ENCODE assay signal across 18 cellular contexts in genomic region chrX:29787666-29788065, GRCh38.
DNase-seq lines count a peak whose midpoint lies in the region; ATAC-seq, FAIRE-seq and TF ChIP-seq lines count a peak whose summit lies in the region.
"Had no signal": no experiment of that assay in that cellular context is flagged by ENCODE, and none has a peak within 500 bp of the region (broad histone marks: within the 10 kb centered on the region; RNA-seq: fewer than 3 reads in every experiment).

No MANE protein-coding gene starts in this region.

- H3K36me3 ChIP-seq in IMR-90 (ENCODE audit: control insufficient read depth, insufficient read depth, low read length) (no peaks in the 10 kb centered on the region), astrocyte (ENCODE audit: insufficient read depth, low read length) (no peaks in the 10 kb centered on the region), right lobe of liver (no peaks in the 10 kb centered on the region)
- H3K36me3 ChIP-seq: BLaER1 treated with 17β-estradiol and CSF1 and Interleukin-3, amounts not matched to agents 10 nM and 100 nM had no signal

- H4K8ac ChIP-seq in IMR-90 (ENCODE audit: low read depth in 2 of 2, low read length in 2 of 2) = no peak overlapping the region

- H3K18ac ChIP-seq in IMR-90 (ENCODE audit: low read depth, low read length) = no peak overlapping the region

- POLR2A ChIA-PET in IMR-90 (lab: Charles Lee; ENCODE audit: unreplicated experiment) = no interaction called here

- H2BK15ac ChIP-seq in IMR-90 (ENCODE audit: low read depth, low read length) = no peak overlapping the region

- no peak overlapping the region for H3K56ac ChIP-seq in IMR-90 (ENCODE audit: extremely low read depth, insufficient read depth, low read length)

- H3K4me3 ChIP-seq in IMR-90 (ENCODE audit: insufficient read depth, low read depth, low read length) (no peak overlapping the region), astrocyte (ENCODE audit: insufficient read depth, low read depth, low read length) (no peak overlapping the region), right lobe of liver (no peak overlapping the region)
- H3K4me3 ChIP-seq: BLaER1 treated with 17β-estradiol and CSF1 and Interleukin-3, amounts not matched to agents 10 nM and 100 nM had no signal

- no peaks in the 10 kb centered on the region for H3K9me3 Mint-ChIP-seq in astrocyte (ENCODE audit: unreplicated experiment)
- H3K9me3 Mint-ChIP-seq in stimulated activated effector memory CD8-positive, alpha-beta T cell treated with anti-CD3 and anti-CD28 coated beads, Interleukin-12 subunit alpha, Interleukin-12 subunit beta, amount 100 ng/mL, for 72 hours = peaks cover 13% of the 10 kb centered on the region

- no peak overlapping the region for H2BK5ac ChIP-seq in IMR-90 (ENCODE audit: low read depth, low read length, poor library complexity, severe bottlenecking)

- H3K36me3 Mint-ChIP-seq in astrocyte (ENCODE audit: low read depth, unreplicated experiment) = no peaks in the 10 kb centered on the region
- no peaks in the 10 kb centered on the region for H3K36me3 Mint-ChIP-seq in stimulated activated effector memory CD8-positive, alpha-beta T cell treated with anti-CD3 and anti-CD28 coated beads, Interleukin-12 subunit alpha, Interleukin-12 subunit beta, amount 100 ng/mL, for 72 hours
- H3K36me3 Mint-ChIP-seq: CD8-positive, alpha-beta T cell had no signal

- no peak overlapping the region for H3K27ac Mint-ChIP-seq in astrocyte (ENCODE audit: unreplicated experiment)
- H3K27ac Mint-ChIP-seq in stimulated activated effector memory CD8-positive, alpha-beta T cell treated with anti-CD3 and anti-CD28 coated beads, Interleukin-12 subunit alpha, Interleukin-12 subunit beta, amount 100 ng/mL, for 72 hours = no peak overlapping the region
- H3K27ac Mint-ChIP-seq: B cell; CD8-positive, alpha-beta T cell; H9 had no signal

- H3K4me2 ChIP-seq in IMR-90 (ENCODE audit: low read depth, low read length) (no peak overlapping the region; the same call in 1 of the 2 replicates), astrocyte (ENCODE audit: low read length) (no peak overlapping the region)
- H3K4me2 ChIP-seq: BLaER1 treated with 17β-estradiol and CSF1 and Interleukin-3, amounts not matched to agents 10 nM and 100 nM had no signal

- no peak overlapping the region for H2AFZ ChIP-seq in IMR-90 (replicated peaks; ENCODE audit: low read length, poor library complexity)
- no peak overlapping the region for H2AFZ ChIP-seq in astrocyte (ENCODE audit: low read depth, low read length)

- H3K4me1 Mint-ChIP-seq in astrocyte (ENCODE audit: low read depth, unreplicated experiment) = no peaks in the 10 kb centered on the region
- no peaks in the 10 kb centered on the region for H3K4me1 Mint-ChIP-seq in stimulated activated effector memory CD8-positive, alpha-beta T cell treated with anti-CD3 and anti-CD28 coated beads, Interleukin-12 subunit alpha, Interleukin-12 subunit beta, amount 100 ng/mL, for 72 hours
- H3K4me1 Mint-ChIP-seq: B cell had no signal

- H3K27me3 ChIP-seq in IMR-90 (ENCODE audit: control insufficient read depth, insufficient read depth, low read length) = no peaks in the 10 kb centered on the region
- H3K27me3 ChIP-seq in astrocyte (ENCODE audit: insufficient read depth, low read length) = no peaks in the 10 kb centered on the region
- no peaks in the 10 kb centered on the region for H3K27me3 ChIP-seq in right lobe of liver
- H3K27me3 ChIP-seq: BLaER1 treated with 17β-estradiol and CSF1 and Interleukin-3, amounts not matched to agents 10 nM and 100 nM had no signal

- no peak overlapping the region for H3K14ac ChIP-seq in IMR-90 (replicated peaks; ENCODE audit: low read depth, low read length)

- no peaks in the 10 kb centered on the region for H3K9me1 ChIP-seq in IMR-90 (ENCODE audit: insufficient read depth, low read length)

- no peak overlapping the region for H2AK9ac ChIP-seq in IMR-90 (replicated peaks; ENCODE audit: low read depth, low read length, poor library complexity)

- no peak overlapping the region for H2BK120ac ChIP-seq in IMR-90 (ENCODE audit: low read depth, low read length)

- H3K4me3 Mint-ChIP-seq in astrocyte (ENCODE audit: unreplicated experiment) = no peak overlapping the region
- H3K4me3 Mint-ChIP-seq in stimulated activated effector memory CD8-positive, alpha-beta T cell treated with anti-CD3 and anti-CD28 coated beads, Interleukin-12 subunit alpha, Interleukin-12 subunit beta, amount 100 ng/mL, for 72 hours = no peak overlapping the region
- H3K4me3 Mint-ChIP-seq: B cell; CD8-positive, alpha-beta T cell; H9 had no signal

- H3K79me2 ChIP-seq in astrocyte (ENCODE audit: insufficient read depth, low read length) = no peaks in the 10 kb centered on the region

- intact Hi-C loops in IMR-90 (cut with micrococcal nuclease) = no loop called here
- intact Hi-C loops in right lobe of liver (cut with DNase I) = no loop called here

- no peak for TF ChIP-seq POLR2A in IMR-90 (IDR thresholded peaks at IDR 0.05; ENCODE audit: low read depth, low read length)
- TF ChIP-seq POLR2A in right lobe of liver (IDR thresholded peaks at IDR 0.05) = no peak

- CTCF ChIA-PET in IMR-90 (lab: Yijun Ruan, JAX) = no interaction called here

- H3K9ac ChIP-seq in IMR-90 (ENCODE audit: low read depth, low read length) (no peak overlapping the region), astrocyte (ENCODE audit: low read length) (no peak overlapping the region)
- H3K9ac ChIP-seq: BLaER1 treated with 17β-estradiol and CSF1 and Interleukin-3, amounts not matched to agents 10 nM and 100 nM had no signal

- no peak overlapping the region for H4K91ac ChIP-seq in IMR-90 (ENCODE audit: insufficient read depth, low read depth, low read length)

- H3K9me3 ChIP-seq in IMR-90 (ENCODE audit: control insufficient read depth, insufficient read depth, low read length) (no peaks in the 10 kb centered on the region), astrocyte (ENCODE audit: insufficient read depth, low read depth, low read length) (no peaks in the 10 kb centered on the region), right lobe of liver (no peaks in the 10 kb centered on the region)
- H3K9me3 ChIP-seq: BLaER1 treated with 17β-estradiol and CSF1 and Interleukin-3, amounts not matched to agents 10 nM and 100 nM had no signal

- dilution Hi-C loops in IMR-90 (cut with HindIII; ENCODE audit: low sequenced_read_pairs, unreplicated experiment) = no loop called here

- H3K4me1 ChIP-seq in IMR-90 (ENCODE audit: control insufficient read depth, insufficient read depth, low read length) = peaks cover 1% of the 10 kb centered on the region; the same call in 1 of the 2 replicates
- no peaks in the 10 kb centered on the region for H3K4me1 ChIP-seq in astrocyte (ENCODE audit: insufficient read depth, low read length)
- H3K4me1 ChIP-seq in right lobe of liver = peaks cover 0 to 5% (median 0%) of the 10 kb centered on the region in 4 donors
- H3K4me1 ChIP-seq: BLaER1 treated with 17β-estradiol and CSF1 and Interleukin-3, amounts not matched to agents 10 nM and 100 nM had no signal

- no TSS peak for BruUV-seq in IMR-90 (replicated peaks; lab: Mats Ljungman, UMichigan)

- H3K27me3 Mint-ChIP-seq in astrocyte (ENCODE audit: low read depth, unreplicated experiment) = no peaks in the 10 kb centered on the region
- H3K27me3 Mint-ChIP-seq: B cell had no signal

- no peaks in the 10 kb centered on the region for H3K79me1 ChIP-seq in IMR-90 (ENCODE audit: low read depth in 1 of 2, low read length in 2 of 2)

- no peak overlapping the region for H3K23ac ChIP-seq in IMR-90 (ENCODE audit: low read depth, low read length)

- no CpG with 5 or more reads among the region's 2 CpGs for WGBS in IMR-90 (ENCODE audit: extremely low coverage in 2 of 2, insufficient read length in 1 of 2), 2 experiments
- WGBS in right lobe of liver (ENCODE audit: insufficient coverage, low coverage, low lambda C conversion rate, missing lambda C conversion rate) = 41% methylated on average over 2 of the region's 2 CpGs

- no peak for TF ChIP-seq RAD21 in IMR-90 (IDR thresholded peaks at IDR 0.05; ENCODE audit: low read length)

- in situ Hi-C loops in IMR-90 (cut with MboI; ENCODE audit: low sequenced_read_pairs) = no loop called here

- ATAC-seq in IMR-90 (ENCODE audit: low read depth) (0 out of 2 replicates have a peak, but pooled peaks have one; percentile 17), right lobe of liver (peak in 3 of 4 donors; percentile 27 to 49 (median 47)), HG03520 (IDR thresholded peaks at IDR 0.05; ENCODE audit: unreplicated experiment) (no peak)
- ATAC-seq in stimulated activated effector memory CD8-positive, alpha-beta T cell treated with anti-CD3 and anti-CD28 coated beads, Interleukin-12 subunit alpha, Interleukin-12 subunit beta, amount 100 ng/mL, for 72 hours = no peak
- ATAC-seq: CD8-positive, alpha-beta T cell had no signal

- FAIRE-seq in astrocyte (lab: Jason Lieb, UNC) = peak; percentile 80
- FAIRE-seq: G401.6, GM12891, H1 had no signal

- H3K4ac ChIP-seq in IMR-90 (ENCODE audit: low read depth, low read length) = no peak overlapping the region

- no peaks in the 10 kb centered on the region for H4K20me1 ChIP-seq in IMR-90 (ENCODE audit: insufficient read depth, low read length)
- no peaks in the 10 kb centered on the region for H4K20me1 ChIP-seq in astrocyte (ENCODE audit: insufficient read depth, low read length)
- H4K20me1 ChIP-seq: BLaER1 treated with 17β-estradiol and CSF1 and Interleukin-3, amounts not matched to agents 10 nM and 100 nM had no signal

- TF ChIP-seq CTCF in IMR-90 (conservative IDR thresholded peaks at IDR 0.05; ENCODE audit: low read depth, low read length) (no peak), astrocyte (IDR thresholded peaks at IDR 0.05; ENCODE audit: insufficient read depth, low read depth, low read length) (no peak), right lobe of liver (IDR thresholded peaks at IDR 0.05) (no peak)

- no peak overlapping the region for H2BK20ac ChIP-seq in IMR-90 (ENCODE audit: low read depth, low read length)

- no peak overlapping the region for H2AK5ac ChIP-seq in IMR-90 (ENCODE audit: low read depth, low read length)

- H3K27ac ChIP-seq in IMR-90 (ENCODE audit: insufficient read depth, low read length) = no peak overlapping the region
- H3K27ac ChIP-seq in astrocyte (ENCODE audit: low read depth, low read length) = no peak overlapping the region
- no peak overlapping the region for H3K27ac ChIP-seq in right lobe of liver
- H3K27ac ChIP-seq: BLaER1 treated with 17β-estradiol and CSF1 and Interleukin-3, amounts not matched to agents 10 nM and 100 nM had no signal

- no peak overlapping the region for H4K5ac ChIP-seq in IMR-90 (ENCODE audit: low read depth, low read length)

- DNase-seq in IMR-90 (peak; percentile 33), astrocyte (ENCODE audit: low read depth) (no peak), fibroblast of peridontal ligament (ENCODE audit: extremely low read depth) (peak; percentile 9), right lobe of liver (no peak), NCI-H524 treated with DMSO at 0.1 percent for 48 hours (lab: John Stamatoyannopoulos, UW) (no peak), NOMO-1 (lab: John Stamatoyannopoulos, UW; ENCODE audit: unreplicated experiment in 2 of 2) (no peak)
- DNase-seq in stimulated activated effector memory CD8-positive, alpha-beta T cell treated with anti-CD3 and anti-CD28 coated beads, Interleukin-12 subunit alpha, Interleukin-12 subunit beta, amount 100 ng/mL, for 72 hours (ENCODE audit: low spot score in 2 of 2) = no peak
- DNase-seq: Calu3; CD8-positive, alpha-beta T cell; DMS 273 treated with DMSO at 0.1 percent for 48 hours; DMS53; H9 had no signal

TF ChIP-seq in IMR-90, 13 proteins besides CTCF, POLR2A, EP300 and RAD21 (continues in another document):
- TF ChIP-seq MAFK (IDR thresholded peaks at IDR 0.05; ENCODE audit: low read depth, low read length) = no peak

Comparison
In these comparisons a context has a peak if more than half of its experiments do, and no peak if none do; other contexts are left out.
1. ATAC-seq: peak in IMR-90 (single experiment) and right lobe of liver (3 of 4); none in stimulated activated effector memory CD8-positive, alpha-beta T cell treated with anti-CD3 and anti-CD28 coated beads, Interleukin-12 subunit alpha, Interleukin-12 subunit beta, amount 100 ng/mL, for 72 hours (single experiment) and HG03520 (single experiment).
2. DNase-seq: peak in IMR-90 (single experiment) and fibroblast of peridontal ligament (single experiment); none in astrocyte (single experiment), right lobe of liver (0 of 3), stimulated activated effector memory CD8-positive, alpha-beta T cell treated with anti-CD3 and anti-CD28 coated beads, Interleukin-12 subunit alpha, Interleukin-12 subunit beta, amount 100 ng/mL, for 72 hours (0 of 2), NCI-H524 treated with DMSO at 0.1 percent for 48 hours (single experiment) and NOMO-1 (0 of 2).